In genomic region chr18:23337599-23338444, GRCh38 we compare ENCODE assay signal across 2 cellular contexts.
TF ChIP-seq lines count a peak whose summit lies in the region.

No MANE protein-coding gene starts in this region.

TF ChIP-seq in GM12878, 131 proteins besides CTCF, POLR2A, EP300 and RAD21 (continued from another document):
- no peak for TF ChIP-seq USF1 (IDR thresholded peaks at IDR 0.05; ENCODE audit: borderline replicate concordance, extremely low read length, insufficient read depth, low read depth, low read length)

TF ChIP-seq in neural cell, 6 proteins besides CTCF, POLR2A, EP300 and RAD21 (continued from another document):
- TF ChIP-seq MXI1 (conservative IDR thresholded peaks at IDR 0.05; ENCODE audit: poor library complexity, severe bottlenecking) (peak; percentile 32), POLR2AphosphoS5 (IDR thresholded peaks at IDR 0.05) (peak; percentile 68), SMC3 (conservative IDR thresholded peaks at IDR 0.05; ENCODE audit: poor library complexity) (peak; percentile 35)
